ENCODE assay signal across 9 cellular contexts in the genomic region with DNA sequence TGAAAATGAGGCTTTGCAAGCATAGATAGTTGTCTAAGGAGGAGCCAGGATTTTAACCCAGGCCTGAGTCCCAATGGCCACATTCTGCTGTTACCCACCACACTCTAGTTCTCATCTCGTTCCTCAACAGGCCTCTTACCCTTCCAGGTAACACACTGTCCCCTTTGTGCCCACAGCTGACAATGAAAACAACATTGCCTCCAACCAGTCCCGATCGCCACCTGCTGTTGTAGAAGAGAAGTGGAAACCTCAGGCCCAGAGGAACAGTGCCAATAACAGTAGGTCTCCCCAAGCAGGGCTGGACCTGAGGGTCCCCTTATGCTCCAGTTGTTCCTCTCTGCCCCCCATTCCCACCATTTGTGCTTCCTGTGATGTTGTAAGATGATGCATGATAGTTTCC. TPM values are rescaled to one million over a fixed set of nuclear protein-coding genes. Genes with fewer than 3 reads are reported as not detected.
DNase-seq lines count a peak whose midpoint lies in the region; TF ChIP-seq lines count a peak whose summit lies in the region.
"Had no signal": no experiment of that assay in that cellular context is flagged by ENCODE, and none has a peak within 500 bp of the region (broad histone marks: within the 10 kb centered on the region; RNA-seq: fewer than 3 reads in every experiment).

No MANE protein-coding gene starts in this region.

- H3K4me3 ChIP-seq in foreskin fibroblast (ENCODE audit: low read depth in 1 of 2, low read length in 2 of 2) (no peak overlapping the region), thyroid gland (replicated peaks in 1 of 3) (no peak overlapping the region), SJCRH30 (no peak overlapping the region)

- H3K27me3 ChIP-seq in thyroid gland (no peaks in the 10 kb centered on the region), SJCRH30 (no peaks in the 10 kb centered on the region)

- H3K27ac ChIP-seq in thyroid gland (no peak overlapping the region), SJCRH30 (no peak overlapping the region)
- H3K27ac ChIP-seq: C4-2B had no signal

- peaks cover 15 to 23% of the 10 kb centered on the region in 2 donors for H3K36me3 ChIP-seq in thyroid gland
- H3K36me3 ChIP-seq in SJCRH30: peaks cover 33% of the 10 kb centered on the region

- DNase-seq in SKM-1 treated with dmso at 0.1 percent for 144 hours (lab: John Stamatoyannopoulos, UW; ENCODE audit: unreplicated experiment) (peak; percentile 1), SKM-1 (lab: John Stamatoyannopoulos, UW; ENCODE audit: unreplicated experiment) (no peak), SHP77 (lab: John Stamatoyannopoulos, UW) (peak; percentile 17 to 21), foreskin fibroblast (peak; percentile 4 to 30), thyroid gland (peak; percentile 52 to 62), SJCRH30 (no peak), midbrain (lab: John Stamatoyannopoulos, UW) (no peak), 8988T (no peak)

- no peaks in the 10 kb centered on the region for H3K9me3 ChIP-seq in thyroid gland
- H3K9me3 ChIP-seq in SJCRH30 (replicated peaks): no peaks in the 10 kb centered on the region

- TF ChIP-seq POLR2A in thyroid gland (IDR thresholded peaks at IDR 0.05): no peak

- WGBS in thyroid gland, 2 donors: 53 to 57% methylated on average over 3 of the region's 3 CpGs

- intact Hi-C loops in thyroid gland (cut with DNase I): no loop called here

- H3K4me1 ChIP-seq in thyroid gland (no peaks in the 10 kb centered on the region), SJCRH30 (no peaks in the 10 kb centered on the region)

- TF ChIP-seq CTCF in foreskin fibroblast (IDR thresholded peaks at IDR 0.05; ENCODE audit: low read depth, low read length) (peak; percentile 9), thyroid gland (IDR thresholded peaks at IDR 0.05) (peak in 4 of 6 experiments; percentile 53 to 76 (median 63))

RNA-seq across cellular contexts. Expression of a gene that starts 30.4 kb away (rescaled TPM):
- total RNA-seq in thyroid gland: 1 to 10 TPM in 2 of 4 donors, under 1 TPM in 1, not detected in 1; 0.83 to 4.2 (median 2.1) TPM
- 0.55 and 0.81 TPM in 2 replicates for total RNA-seq in SJCRH30 (2014; rRNA removed; shearing (Covaris generic))

RNA-seq across cellular contexts. Expression of a gene that starts 51.4 kb away (rescaled TPM):
- total RNA-seq in thyroid gland: 10 to 100 TPM; 13.4 to 56.0 (median 31.7) TPM
- total RNA-seq in SJCRH30 (2014; rRNA removed; shearing (Covaris generic)): 0.13 TPM in 1 of 2 replicates, not detected in the other

Comparison
In these comparisons a context has a peak if more than half of its experiments do, and no peak if none do; other contexts are left out.
1. DNase-seq: peak in SKM-1 treated with dmso at 0.1 percent for 144 hours (single experiment), SHP77 (2 of 2), foreskin fibroblast (2 of 2) and thyroid gland (2 of 2); none in SKM-1 (single experiment), SJCRH30 (0 of 2), midbrain (single experiment) and 8988T (single experiment).
2. RNA of a gene that starts 51.4 kb away (total RNA-seq): 13.4 to 56.0 TPM in thyroid gland; 0.13 TPM in SJCRH30; every median in the first group is over 10 times any median in the second.